ENCODE assay signal across 23 cellular contexts in the genomic region with DNA sequence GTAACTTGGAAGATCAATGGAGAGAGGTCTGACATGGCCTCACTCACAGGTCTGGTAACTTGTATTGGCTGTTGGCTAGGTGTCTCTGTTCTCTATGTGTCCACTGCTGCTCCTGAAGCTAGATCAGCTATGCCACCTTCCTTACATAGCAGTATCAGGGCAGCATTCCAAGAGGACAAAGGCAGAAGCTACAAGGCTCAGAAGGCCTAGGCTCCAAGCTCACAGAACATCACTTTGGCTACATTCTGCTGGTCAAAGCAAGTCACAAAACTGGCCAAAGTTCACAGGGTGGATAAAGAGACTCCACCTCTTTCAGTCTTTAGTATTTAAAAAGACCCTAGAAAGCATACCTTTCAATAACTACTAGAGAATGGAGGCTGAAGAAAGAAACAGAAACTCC. TPM values are rescaled to one million over a fixed set of nuclear protein-coding genes. Genes with fewer than 3 reads are reported as not detected.
DNase-seq lines count a peak whose midpoint lies in the region; ATAC-seq and TF ChIP-seq lines count a peak whose summit lies in the region.
"Had no signal": no experiment of that assay in that cellular context is flagged by ENCODE, and none has a peak within 500 bp of the region (broad histone marks: within the 10 kb centered on the region; RNA-seq: fewer than 3 reads in every experiment).

No MANE protein-coding gene starts in this region.

- no peak overlapping the region for H2AFZ ChIP-seq in hepatocyte

- H3K36me3 ChIP-seq in heart left ventricle, result no peaks in the 10 kb centered on the region
- no peaks in the 10 kb centered on the region for H3K36me3 ChIP-seq in hepatocyte (replicated peaks; ENCODE audit: insufficient read depth, low read depth)
- no peaks in the 10 kb centered on the region for H3K36me3 ChIP-seq in adrenal gland (replicated peaks in 1 of 2)
- H3K36me3 ChIP-seq: BE2C; BLaER1 treated with 17β-estradiol and CSF1 and Interleukin-3, amounts not matched to agents 10 nM and 100 nM; HAP-1 had no signal

- H3K9me3 ChIP-seq in right cardiac atrium (ENCODE audit: control insufficient read depth, low read length) (no peaks in the 10 kb centered on the region), heart left ventricle (no peaks in the 10 kb centered on the region), hepatocyte (ENCODE audit: low read depth) (no peaks in the 10 kb centered on the region), adrenal gland (replicated peaks in 1 of 3) (no peaks in the 10 kb centered on the region)
- H3K9me3 ChIP-seq: A549; BE2C; BLaER1 treated with 17β-estradiol and CSF1 and Interleukin-3, amounts not matched to agents 10 nM and 100 nM; HAP-1 had no signal

- DNase-seq in right cardiac atrium, result no peak
- no peak for DNase-seq in heart left ventricle
- DNase-seq in hepatocyte (ENCODE audit: low spot score), result no peak
- no peak for DNase-seq in left lobe of liver (ENCODE audit: low spot score)
- no peak for DNase-seq in adrenal gland
- no peak for DNase-seq in HUDEP-2 (lab: John Stamatoyannopoulos, UW; ENCODE audit: unreplicated experiment in 76 of 76)
- DNase-seq: 8988T; ACHN; AML-193; BE2C; CD4-positive, alpha-beta T cell; CD8-positive, alpha-beta memory T cell; DMS 273 treated with DMSO at 0.1 percent for 48 hours; DMS79; EL; GDM1; GOT3; HFFc6 had no signal

- TF ChIP-seq CTCF in heart left ventricle (IDR thresholded peaks at IDR 0.05) (no peak), hepatocyte (IDR thresholded peaks at IDR 0.05; ENCODE audit: poor library complexity) (no peak), adrenal gland (IDR thresholded peaks at IDR 0.05) (no peak)

- no peaks in the 10 kb centered on the region for H3K9me2 ChIP-seq in hepatocyte (replicated peaks; ENCODE audit: insufficient read depth)

- peak overlapping the region; percentile 47 for H3K4me2 ChIP-seq in hepatocyte
- H3K4me2 ChIP-seq: A549; BLaER1 treated with 17β-estradiol and CSF1 and Interleukin-3, amounts not matched to agents 10 nM and 100 nM had no signal

- no peaks in the 10 kb centered on the region for H4K20me1 ChIP-seq in hepatocyte (ENCODE audit: insufficient read depth, poor library complexity, severe bottlenecking)
- H4K20me1 ChIP-seq: BLaER1 treated with 17β-estradiol and CSF1 and Interleukin-3, amounts not matched to agents 10 nM and 100 nM had no signal

- intact Hi-C loops in right cardiac atrium (cut with DNase I), result no loop called here
- intact Hi-C loops in heart left ventricle (cut with DNase I), result no loop called here
- intact Hi-C loops in adrenal gland (cut with DNase I), result no loop called here

- H3K79me2 ChIP-seq in hepatocyte, result no peaks in the 10 kb centered on the region

- H3K27ac ChIP-seq in right cardiac atrium (ENCODE audit: low read length) (peak overlapping the region; percentile 12), heart left ventricle (no peak overlapping the region), hepatocyte (peak overlapping the region; percentile 27), adrenal gland (no peak overlapping the region)
- H3K27ac ChIP-seq: A549; BLaER1 treated with 17β-estradiol and CSF1 and Interleukin-3, amounts not matched to agents 10 nM and 100 nM had no signal

- no peak overlapping the region for H3K4me3 ChIP-seq in right cardiac atrium (ENCODE audit: low read length)
- no peak overlapping the region for H3K4me3 ChIP-seq in heart left ventricle
- H3K4me3 ChIP-seq in hepatocyte, result no peak overlapping the region
- no peak overlapping the region for H3K4me3 ChIP-seq in adrenal gland
- H3K4me3 ChIP-seq: A549; BLaER1 treated with 17β-estradiol and CSF1 and Interleukin-3, amounts not matched to agents 10 nM and 100 nM; HAP-1 had no signal

- H3K27me3 ChIP-seq in right cardiac atrium (ENCODE audit: control insufficient read depth, insufficient read depth), result no peaks in the 10 kb centered on the region
- H3K27me3 ChIP-seq in heart left ventricle, result no peaks in the 10 kb centered on the region
- no peaks in the 10 kb centered on the region for H3K27me3 ChIP-seq in hepatocyte
- H3K27me3 ChIP-seq in adrenal gland, result no peaks in the 10 kb centered on the region
- H3K27me3 ChIP-seq: BE2C; BLaER1 treated with 17β-estradiol and CSF1 and Interleukin-3, amounts not matched to agents 10 nM and 100 nM had no signal

- H3K4me1 ChIP-seq in right cardiac atrium (ENCODE audit: control insufficient read depth, insufficient read depth, low read length), result no peaks in the 10 kb centered on the region
- peaks cover 0 to 6% (median 0%) of the 10 kb centered on the region in 12 donors for H3K4me1 ChIP-seq in heart left ventricle
- peaks cover 2% of the 10 kb centered on the region for H3K4me1 ChIP-seq in hepatocyte (ENCODE audit: insufficient read depth)
- no peaks in the 10 kb centered on the region for H3K4me1 ChIP-seq in adrenal gland (replicated peaks in 1 of 2)
- H3K4me1 ChIP-seq: A549; BE2C; BLaER1 treated with 17β-estradiol and CSF1 and Interleukin-3, amounts not matched to agents 10 nM and 100 nM; HAP-1 had no signal

- ATAC-seq in right cardiac atrium (peak in 1 of 2 donors; percentile 35), heart left ventricle (no peak), left lobe of liver (peak; percentile 29), GM18858 (IDR thresholded peaks at IDR 0.05; ENCODE audit: unreplicated experiment) (no peak)
- ATAC-seq: A549 had no signal

- TF ChIP-seq POLR2A in heart left ventricle (IDR thresholded peaks at IDR 0.05) (no peak), adrenal gland (IDR thresholded peaks at IDR 0.05) (no peak)

RNA-seq across cellular contexts. Expression of a gene that starts 4.1 kb away (rescaled TPM):
- total RNA-seq in right cardiac atrium (10 to 100 TPM in 3 of 4 donors, 1 to 10 TPM in 1; 5.4 to 18.5 (median 14.5) TPM), heart left ventricle (under 1 TPM in 1 of 9 donors, not detected in 8; 0.11 TPM), hepatocyte (36.6 and 41.9 TPM in 2 replicates), left lobe of liver (0.20 TPM), adrenal gland (under 1 TPM in 2 of 8 donors, not detected in 6; 0.11 to 0.13 TPM)
- polyA plus RNA-seq in right cardiac atrium (4.4 TPM), heart left ventricle (not detected), hepatocyte (37.8 and 39.6 TPM in 2 replicates), adrenal gland (under 1 TPM in 1 of 3 donors, not detected in 2; 0.03 TPM)
- total RNA-seq: CD4-positive, alpha-beta T cell; CD8-positive, alpha-beta memory T cell; HFFc6 had no signal
- polyA plus RNA-seq: A549; CD14-positive monocyte; CD8-positive, alpha-beta memory T cell had no signal

Comparison
In these comparisons a context has a peak if more than half of its experiments do, and no peak if none do; other contexts are left out.
1. H3K27ac ChIP-seq: peak in right cardiac atrium (single experiment) and hepatocyte (single experiment); none in heart left ventricle (0 of 12) and adrenal gland (0 of 5).